8 cellular contexts compared by ENCODE assay signal in the genomic region with DNA sequence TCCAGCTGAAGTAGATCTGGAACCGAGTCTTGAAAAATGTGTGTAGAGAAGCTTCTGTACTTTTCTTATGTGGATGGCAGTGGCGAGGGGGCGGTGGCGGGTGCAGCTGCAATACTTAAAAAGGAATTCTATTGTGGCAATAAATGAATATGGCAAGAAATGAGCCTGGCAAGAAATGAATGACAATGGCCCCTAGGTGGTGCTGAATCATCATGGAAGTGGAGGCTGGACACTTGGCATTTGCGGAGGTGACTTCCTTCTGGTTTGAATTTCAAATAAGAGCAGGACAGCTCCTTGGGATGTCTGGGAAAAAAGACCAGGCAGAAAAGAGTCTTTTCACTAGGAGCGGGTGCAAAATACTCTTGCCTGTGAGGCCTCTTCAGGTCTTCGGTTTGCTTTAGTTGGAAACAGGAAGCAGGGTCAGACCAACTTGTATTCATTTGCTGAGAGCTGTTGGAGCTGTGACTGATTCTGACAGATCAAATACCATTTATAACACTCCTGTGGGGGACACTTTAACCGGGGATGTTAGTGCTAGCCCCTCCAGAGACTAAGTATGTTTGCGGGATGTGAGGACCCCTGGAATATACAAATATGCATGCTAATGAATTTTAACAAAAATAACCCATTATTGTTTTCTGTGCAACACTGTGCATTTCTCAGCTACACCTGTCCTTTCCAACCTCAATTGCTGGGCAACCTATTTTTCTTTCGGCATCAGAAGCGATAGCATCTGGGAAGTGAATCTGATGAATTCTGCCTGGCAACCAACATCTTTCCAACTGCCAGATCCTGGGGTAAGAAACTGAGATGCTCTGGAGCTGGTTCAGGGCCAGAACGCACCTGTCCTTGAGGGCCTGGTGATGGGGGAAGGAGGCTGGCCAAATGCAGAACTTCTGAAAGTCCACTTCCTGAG. TPM values are rescaled to one million over a fixed set of nuclear protein-coding genes. Genes with fewer than 3 reads are reported as not detected.
A peak's percentile ranks its signal among the peaks of the same experiment; 100 is the strongest.
DNase-seq lines count a peak whose midpoint lies in the region; ATAC-seq, FAIRE-seq and TF ChIP-seq lines count a peak whose summit lies in the region.

No MANE protein-coding gene starts in this region.

- H3K9me1 ChIP-seq in endothelial cell of umbilical vein (replicated peaks; ENCODE audit: control insufficient read depth, extremely low read depth, insufficient read depth, low read length), result no peaks in the 10 kb centered on the region

- dilution Hi-C loops in endothelial cell of umbilical vein (cut with MboI; ENCODE audit: extremely low pct_ligation_motif_present, low sequenced_read_pairs), result no loop called here

- no peak for TF ChIP-seq POLR2A in endothelial cell of umbilical vein (IDR thresholded peaks at IDR 0.05; ENCODE audit: low read depth, low read length)

- no peak overlapping the region for H3K4me3 ChIP-seq in endothelial cell of umbilical vein (replicated peaks in 1 of 3; ENCODE audit: insufficient read depth in 1 of 3, low read depth in 1 of 3, low read length in 3 of 3)
- H3K4me3 ChIP-seq in mononuclear cell (ENCODE audit: low read length), result peak overlapping the region; percentile 14
- peak overlapping the region in 3 of 5 donors; percentile 10 to 30 (median 17) for H3K4me3 ChIP-seq in subcutaneous abdominal adipose tissue (ENCODE audit: low read depth in 1 of 5, low read length in 5 of 5)

- peak; percentile 65 for TF ChIP-seq CTCF in activated CD8-positive, alpha-beta T cell treated with anti-CD3 and anti-CD28 coated beads for 36 hours (IDR thresholded peaks at IDR 0.05)
- peak; percentile 55 to 68 for TF ChIP-seq CTCF in endothelial cell of umbilical vein (IDR thresholded peaks at IDR 0.05; ENCODE audit: extremely low read depth in 1 of 2, insufficient read depth in 1 of 2, low read depth in 1 of 2, low read length in 2 of 2)

- H3K36me3 ChIP-seq in endothelial cell of umbilical vein (ENCODE audit: control insufficient read depth in 2 of 2, extremely low read depth in 1 of 2, insufficient read depth in 2 of 2, low read length in 2 of 2) (no peaks in the 10 kb centered on the region), subcutaneous abdominal adipose tissue (ENCODE audit: control insufficient read depth in 5 of 5, insufficient read depth in 5 of 5, low read length in 5 of 5) (peaks cover 0 to 8% (median 2%) of the 10 kb centered on the region in 5 donors)

- H3K4me3 Mint-ChIP-seq in activated CD8-positive, alpha-beta T cell treated with anti-CD3 and anti-CD28 coated beads for 36 hours, result peak overlapping the region; percentile 28

- peaks cover 26% of the 10 kb centered on the region for H3K4me1 Mint-ChIP-seq in activated CD8-positive, alpha-beta T cell treated with anti-CD3 and anti-CD28 coated beads for 36 hours (ENCODE audit: low read depth)

- no peaks in the 10 kb centered on the region for H3K27me3 ChIP-seq in endothelial cell of umbilical vein (ENCODE audit: control insufficient read depth in 2 of 2, insufficient read depth in 2 of 2, low read length in 2 of 2)
- H3K27me3 ChIP-seq in mononuclear cell (ENCODE audit: insufficient read depth, low read length), result no peaks in the 10 kb centered on the region
- no peaks in the 10 kb centered on the region for H3K27me3 ChIP-seq in subcutaneous abdominal adipose tissue (ENCODE audit: control insufficient read depth in 5 of 5, insufficient read depth in 4 of 5, low read length in 5 of 5)

- H3K4me1 ChIP-seq in endothelial cell of umbilical vein (ENCODE audit: control insufficient read depth, extremely low read depth, insufficient read depth, low read length) (peaks cover 14% of the 10 kb centered on the region), mononuclear cell (ENCODE audit: insufficient read depth, low read length) (peaks cover 30% of the 10 kb centered on the region), subcutaneous abdominal adipose tissue (ENCODE audit: control insufficient read depth in 5 of 5, insufficient read depth in 5 of 5, low read length in 5 of 5) (peaks cover 2 to 27% (median 17%) of the 10 kb centered on the region in 5 donors)

- H2AFZ ChIP-seq in endothelial cell of umbilical vein (ENCODE audit: low read depth, low read length), result no peak overlapping the region

- CTCF ChIA-PET in activated CD8-positive, alpha-beta T cell treated with anti-CD3 and anti-CD28 coated beads for 36 hours (lab: Charles Lee), result interaction anchor here (0.7 to 4.0 kb wide), 32 partner anchors 11 to 694 kb away, joined by 3 to 44 read pairs (median 3); partner anchors contain the start of gene KLF7
- CTCF ChIA-PET in endothelial cell of umbilical vein (lab: Charles Lee), result interaction anchor here (0.7 to 3.6 kb wide), 33 partner anchors 9 to 1240 kb away, joined by 3 to 59 read pairs (median 3); partner anchors contain the start of gene CREB1

- H3K9me3 ChIP-seq in endothelial cell of umbilical vein (replicated peaks; ENCODE audit: control insufficient read depth, insufficient read depth, low read length) (no peaks in the 10 kb centered on the region), mononuclear cell (ENCODE audit: low read depth, low read length) (no peaks in the 10 kb centered on the region), subcutaneous abdominal adipose tissue (ENCODE audit: control insufficient read depth in 5 of 5, low read length in 5 of 5) (no peaks in the 10 kb centered on the region)

- no TSS peak for BruUV-seq in endothelial cell of umbilical vein (replicated peaks; lab: Mats Ljungman, UMichigan)

- DNase-seq in AG08396 (ENCODE audit: low spot score) (peak; percentile 58), NCI-H526 treated with DMSO at 0.1 percent for 48 hours (lab: John Stamatoyannopoulos, UW) (peak; percentile 36), endothelial cell of umbilical vein (ENCODE audit: low read depth, low spot score) (peak; percentile 82)
- DNase-seq in activated CD8-positive, alpha-beta T cell treated with anti-CD3 and anti-CD28 coated beads for 36 hours, result peak; percentile 52

- H4K20me1 ChIP-seq in endothelial cell of umbilical vein (replicated peaks; ENCODE audit: control insufficient read depth, extremely low read depth, insufficient read depth, low read length), result no peaks in the 10 kb centered on the region

- no peak overlapping the region for H3K9ac ChIP-seq in endothelial cell of umbilical vein (replicated peaks; ENCODE audit: extremely low read depth, insufficient read depth, low read length)
- H3K9ac ChIP-seq in subcutaneous abdominal adipose tissue (ENCODE audit: low read length in 5 of 5), result no peak overlapping the region

- no peaks in the 10 kb centered on the region for H3K79me2 ChIP-seq in endothelial cell of umbilical vein (ENCODE audit: control insufficient read depth, insufficient read depth, low read length)

- POLR2A ChIA-PET in activated CD8-positive, alpha-beta T cell treated with anti-CD3 and anti-CD28 coated beads for 36 hours (lab: Charles Lee), result interaction anchor here (0.5 kb wide), 1 partner anchor 743 kb away, joined by 3 read pairs; no protein-coding TSS in a partner anchor
- POLR2A ChIA-PET in endothelial cell of umbilical vein (lab: Charles Lee), result interaction anchor here (1.0 kb wide), 1 partner anchor 366 kb away, joined by 4 read pairs; no protein-coding TSS in a partner anchor

- ATAC-seq in GM18511 (IDR thresholded peaks at IDR 0.05; ENCODE audit: unreplicated experiment) (peak; percentile 68), HG03432 (IDR thresholded peaks at IDR 0.05; ENCODE audit: unreplicated experiment) (peak; percentile 75)
- ATAC-seq in activated CD8-positive, alpha-beta T cell treated with anti-CD3 and anti-CD28 coated beads for 36 hours, result peak; percentile 50

- no peak overlapping the region for H3K27ac ChIP-seq in endothelial cell of umbilical vein (ENCODE audit: insufficient read depth, low read depth, low read length)
- H3K27ac ChIP-seq in subcutaneous abdominal adipose tissue (ENCODE audit: low read depth, low read length), result no peak overlapping the region

- no peaks in the 10 kb centered on the region for H3K27me3 Mint-ChIP-seq in activated CD8-positive, alpha-beta T cell treated with anti-CD3 and anti-CD28 coated beads for 36 hours

- FAIRE-seq in endothelial cell of umbilical vein (lab: Jason Lieb, UNC), result peak; percentile 92

- peak overlapping the region; percentile 65 for H3K27ac Mint-ChIP-seq in activated CD8-positive, alpha-beta T cell treated with anti-CD3 and anti-CD28 coated beads for 36 hours

- intact Hi-C loops in activated CD8-positive, alpha-beta T cell treated with anti-CD3 and anti-CD28 coated beads for 36 hours (cut with micrococcal nuclease), result loop anchor here (2.0 to 10.0 kb wide), 2 partner anchors 184 to 674 kb away; no protein-coding TSS in a partner anchor
- intact Hi-C loops in endothelial cell of umbilical vein (cut with micrococcal nuclease), result loop anchor here (1.0 to 10.0 kb wide), 10 partner anchors 36 to 1172 kb away; partner anchors contain the start of genes FASTKD2 and MDH1B

- H3K36me3 Mint-ChIP-seq in activated CD8-positive, alpha-beta T cell treated with anti-CD3 and anti-CD28 coated beads for 36 hours (ENCODE audit: low read depth), result peaks cover under 1% of the 10 kb centered on the region

- H3K4me2 ChIP-seq in endothelial cell of umbilical vein (ENCODE audit: insufficient read depth, low read length), result peak overlapping the region; percentile 23

- H3K9me3 Mint-ChIP-seq in activated CD8-positive, alpha-beta T cell treated with anti-CD3 and anti-CD28 coated beads for 36 hours, result no peaks in the 10 kb centered on the region

RNA-seq across cellular contexts. Expression of gene FASTKD2, which starts 35.4 kb away (rescaled TPM):
- 10 to 100 TPM; 32.8 to 33.7 TPM for total RNA-seq in activated CD8-positive, alpha-beta T cell treated with anti-CD3 and anti-CD28 coated beads for 36 hours
- total RNA-seq in endothelial cell of umbilical vein (22.6 and 24.1 TPM in 2 replicates), mononuclear cell (38.7 TPM)
- polyA plus RNA-seq in endothelial cell of umbilical vein, result 20.6 and 21.8 TPM in 2 replicates
- 17.8 and 18.4 TPM in 2 replicates for polyA plus RNA-seq in endothelial cell of umbilical vein (2011; cell fraction: cytosol; rRNA removed)
- polyA plus RNA-seq in endothelial cell of umbilical vein (2011; cell fraction: nucleus; rRNA removed), result 39.7 and 47.2 TPM in 2 replicates
- polyA plus RNA-seq in endothelial cell of umbilical vein (2012), result 23.4 and 33.2 TPM in 2 replicates
- polyA minus RNA-seq in endothelial cell of umbilical vein, result 31.1 and 33.8 TPM in 2 replicates
- 13.9 TPM for polyA minus RNA-seq in endothelial cell of umbilical vein (2011; cell fraction: cytosol; rRNA and poly(A)+ RNA removed)
- polyA minus RNA-seq in endothelial cell of umbilical vein (2011; cell fraction: nucleus; rRNA and poly(A)+ RNA removed), result 30.6 and 56.1 TPM in 2 replicates

RNA-seq across cellular contexts. Expression of gene MDH1B, which starts 35.6 kb away (rescaled TPM):
- under 1 TPM; 0.56 to 0.92 TPM for total RNA-seq in activated CD8-positive, alpha-beta T cell treated with anti-CD3 and anti-CD28 coated beads for 36 hours
- 0.51 TPM in 1 of 2 replicates, not detected in the other for total RNA-seq in endothelial cell of umbilical vein
- 0.29 and 0.33 TPM in 2 replicates for polyA plus RNA-seq in endothelial cell of umbilical vein
- 0.30 TPM in 2 replicates for polyA plus RNA-seq in endothelial cell of umbilical vein (2011; cell fraction: cytosol; rRNA removed)
- polyA plus RNA-seq in endothelial cell of umbilical vein (2011; cell fraction: nucleus; rRNA removed), result 1.1 and 1.2 TPM in 2 replicates
- polyA plus RNA-seq in endothelial cell of umbilical vein (2012), result 0.35 and 0.56 TPM in 2 replicates
- polyA minus RNA-seq in endothelial cell of umbilical vein, result 0.53 TPM in 1 of 2 replicates, not detected in the other
- not detected for polyA minus RNA-seq in endothelial cell of umbilical vein (2011; cell fraction: cytosol; rRNA and poly(A)+ RNA removed)
- polyA minus RNA-seq in endothelial cell of umbilical vein (2011; cell fraction: nucleus; rRNA and poly(A)+ RNA removed), result 0.34 and 0.91 TPM in 2 replicates
- not detected for total RNA-seq in mononuclear cell

Comparison
In these comparisons a context has a peak if more than half of its experiments do, and no peak if none do; other contexts are left out.
1. H3K4me3 ChIP-seq: peak in mononuclear cell (single experiment) and subcutaneous abdominal adipose tissue (3 of 5); none in endothelial cell of umbilical vein (0 of 3).
2. Peak in every context shown above with its lines, with median percentiles within 50 percentile points of each other: DNase-seq and ATAC-seq.